Comparison of ENCODE assay signal across 1 cellular context in the genomic region with DNA sequence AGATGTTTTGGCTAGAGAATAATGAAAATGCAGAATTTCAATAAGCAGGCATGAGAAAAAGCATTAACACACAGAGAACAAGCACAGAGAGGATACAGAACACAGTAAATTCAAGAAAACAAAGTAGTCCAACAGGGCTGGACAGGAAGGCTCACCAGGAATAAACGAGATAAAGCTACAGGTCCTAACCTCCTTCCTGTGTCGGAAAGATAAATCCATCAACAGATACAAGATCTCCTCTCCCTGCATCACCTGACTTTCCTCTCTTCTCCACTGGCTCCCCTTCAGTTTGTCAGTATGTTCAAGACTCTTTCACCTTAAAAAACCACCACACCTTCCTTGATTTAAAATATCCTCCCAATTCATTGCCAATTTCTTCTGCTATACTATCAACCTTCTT.
TF ChIP-seq lines count a peak whose summit lies in the region.

No MANE protein-coding gene starts in this region.

TF ChIP-seq in K562, 482 proteins besides CTCF, POLR2A, EP300 and RAD21 (continued from another document and continues in another):
- TF ChIP-seq, protein P1, sequence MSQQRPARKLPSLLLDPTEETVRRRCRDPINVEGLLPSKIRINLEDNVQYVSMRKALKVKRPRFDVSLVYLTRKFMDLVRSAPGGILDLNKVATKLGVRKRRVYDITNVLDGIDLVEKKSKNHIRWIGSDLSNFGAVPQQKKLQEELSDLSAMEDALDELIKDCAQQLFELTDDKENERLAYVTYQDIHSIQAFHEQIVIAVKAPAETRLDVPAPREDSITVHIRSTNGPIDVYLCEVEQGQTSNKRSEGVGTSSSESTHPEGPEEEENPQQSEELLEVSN (IDR thresholded peaks at IDR 0.05; ENCODE audit: borderline replicate concordance in 1 of 2, extremely low read depth in 1 of 2, insufficient read depth in 1 of 2, insufficient read length in 1 of 2, low read depth in 1 of 2, low read length in 1 of 2, poor library complexity in 1 of 2, severe bottlenecking in 1 of 2) = no peak
- TF ChIP-seq ZFP30 (CRISPR knock-in tag; IDR thresholded peaks at IDR 0.05; ENCODE audit: borderline replicate concordance) = no peak
- TF ChIP-seq, protein P2, sequence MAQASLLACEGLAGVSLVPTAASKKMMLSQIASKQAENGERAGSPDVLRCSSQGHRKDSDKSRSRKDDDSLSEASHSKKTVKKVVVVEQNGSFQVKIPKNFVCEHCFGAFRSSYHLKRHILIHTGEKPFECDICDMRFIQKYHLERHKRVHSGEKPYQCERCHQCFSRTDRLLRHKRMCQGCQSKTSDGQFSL (CRISPR knock-in tag; IDR thresholded peaks at IDR 0.05) = no peak
- TF ChIP-seq, protein P2 (tag; IDR thresholded peaks at IDR 0.05) = no peak
- TF ChIP-seq ZNF212 (CRISPR knock-in tag; IDR thresholded peaks at IDR 0.05) = no peak
- no peak for TF ChIP-seq ZBED1 (IDR thresholded peaks at IDR 0.05)
- no peak for TF ChIP-seq MBD2 (IDR thresholded peaks at IDR 0.05; ENCODE audit: borderline replicate concordance, low read depth)
- TF ChIP-seq, protein P3, sequence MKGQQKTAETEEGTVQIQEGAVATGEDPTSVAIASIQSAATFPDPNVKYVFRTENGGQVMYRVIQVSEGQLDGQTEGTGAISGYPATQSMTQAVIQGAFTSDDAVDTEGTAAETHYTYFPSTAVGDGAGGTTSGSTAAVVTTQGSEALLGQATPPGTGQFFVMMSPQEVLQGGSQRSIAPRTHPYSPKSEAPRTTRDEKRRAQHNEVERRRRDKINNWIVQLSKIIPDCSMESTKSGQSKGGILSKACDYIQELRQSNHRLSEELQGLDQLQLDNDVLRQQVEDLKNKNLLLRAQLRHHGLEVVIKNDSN (CRISPR knock-in tag; IDR thresholded peaks at IDR 0.05) = peak; percentile 54; the same call in 1 of the 2 replicates
- 0 out of 2 replicates have a peak, but pooled peaks have one; percentile 20 for TF ChIP-seq NFIC (IDR thresholded peaks at IDR 0.05)
- no peak for TF ChIP-seq NELFE (IDR thresholded peaks at IDR 0.05; ENCODE audit: insufficient read depth, insufficient read length)
- TF ChIP-seq LEF1 (IDR thresholded peaks at IDR 0.05) = peak; percentile 57; the same call in 1 of the 2 replicates
- TF ChIP-seq, protein P4, sequence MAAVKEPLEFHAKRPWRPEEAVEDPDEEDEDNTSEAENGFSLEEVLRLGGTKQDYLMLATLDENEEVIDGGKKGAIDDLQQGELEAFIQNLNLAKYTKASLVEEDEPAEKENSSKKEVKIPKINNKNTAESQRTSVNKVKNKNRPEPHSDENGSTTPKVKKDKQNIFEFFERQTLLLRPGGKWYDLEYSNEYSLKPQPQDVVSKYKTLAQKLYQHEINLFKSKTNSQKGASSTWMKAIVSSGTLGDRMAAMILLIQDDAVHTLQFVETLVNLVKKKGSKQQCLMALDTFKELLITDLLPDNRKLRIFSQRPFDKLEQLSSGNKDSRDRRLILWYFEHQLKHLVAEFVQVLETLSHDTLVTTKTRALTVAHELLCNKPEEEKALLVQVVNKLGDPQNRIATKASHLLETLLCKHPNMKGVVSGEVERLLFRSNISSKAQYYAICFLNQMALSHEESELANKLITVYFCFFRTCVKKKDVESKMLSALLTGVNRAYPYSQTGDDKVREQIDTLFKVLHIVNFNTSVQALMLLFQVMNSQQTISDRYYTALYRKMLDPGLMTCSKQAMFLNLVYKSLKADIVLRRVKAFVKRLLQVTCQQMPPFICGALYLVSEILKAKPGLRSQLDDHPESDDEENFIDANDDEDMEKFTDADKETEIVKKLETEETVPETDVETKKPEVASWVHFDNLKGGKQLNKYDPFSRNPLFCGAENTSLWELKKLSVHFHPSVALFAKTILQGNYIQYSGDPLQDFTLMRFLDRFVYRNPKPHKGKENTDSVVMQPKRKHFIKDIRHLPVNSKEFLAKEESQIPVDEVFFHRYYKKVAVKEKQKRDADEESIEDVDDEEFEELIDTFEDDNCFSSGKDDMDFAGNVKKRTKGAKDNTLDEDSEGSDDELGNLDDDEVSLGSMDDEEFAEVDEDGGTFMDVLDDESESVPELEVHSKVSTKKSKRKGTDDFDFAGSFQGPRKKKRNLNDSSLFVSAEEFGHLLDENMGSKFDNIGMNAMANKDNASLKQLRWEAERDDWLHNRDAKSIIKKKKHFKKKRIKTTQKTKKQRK (IDR thresholded peaks at IDR 0.05; ENCODE audit: borderline replicate concordance, low read depth, low read length) = no peak
- TF ChIP-seq TEAD4 (IDR thresholded peaks at IDR 0.05; ENCODE audit: low read length) = peak; percentile 74
- no peak for TF ChIP-seq TEAD4 (CRISPR knock-in tag; IDR thresholded peaks at IDR 0.05; ENCODE audit: borderline replicate concordance)
- TF ChIP-seq, protein P5, sequence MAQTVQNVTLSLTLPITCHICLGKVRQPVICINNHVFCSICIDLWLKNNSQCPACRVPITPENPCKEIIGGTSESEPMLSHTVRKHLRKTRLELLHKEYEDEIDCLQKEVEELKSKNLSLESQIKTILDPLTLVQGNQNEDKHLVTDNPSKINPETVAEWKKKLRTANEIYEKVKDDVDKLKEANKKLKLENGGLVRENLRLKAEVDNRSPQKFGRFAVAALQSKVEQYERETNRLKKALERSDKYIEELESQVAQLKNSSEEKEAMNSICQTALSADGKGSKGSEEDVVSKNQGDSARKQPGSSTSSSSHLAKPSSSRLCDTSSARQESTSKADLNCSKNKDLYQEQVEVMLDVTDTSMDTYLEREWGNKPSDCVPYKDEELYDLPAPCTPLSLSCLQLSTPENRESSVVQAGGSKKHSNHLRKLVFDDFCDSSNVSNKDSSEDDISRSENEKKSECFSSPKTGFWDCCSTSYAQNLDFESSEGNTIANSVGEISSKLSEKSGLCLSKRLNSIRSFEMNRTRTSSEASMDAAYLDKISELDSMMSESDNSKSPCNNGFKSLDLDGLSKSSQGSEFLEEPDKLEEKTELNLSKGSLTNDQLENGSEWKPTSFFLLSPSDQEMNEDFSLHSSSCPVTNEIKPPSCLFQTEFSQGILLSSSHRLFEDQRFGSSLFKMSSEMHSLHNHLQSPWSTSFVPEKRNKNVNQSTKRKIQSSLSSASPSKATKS (CRISPR knock-in tag; IDR thresholded peaks at IDR 0.05) = no peak
- no peak for TF ChIP-seq ZBTB7A (IDR thresholded peaks at IDR 0.05; ENCODE audit: borderline replicate concordance, control insufficient read depth, low read depth, low read length)
- TF ChIP-seq ZC3H4 (CRISPR knock-in tag; IDR thresholded peaks at IDR 0.05; ENCODE audit: borderline replicate concordance) = no peak
- TF ChIP-seq NUFIP1 (IDR thresholded peaks at IDR 0.05; ENCODE audit: partially characterized antibody) = no peak
- TF ChIP-seq KDM2B (CRISPR knock-in tag; IDR thresholded peaks at IDR 0.05) = no peak
- TF ChIP-seq PCBP1 (IDR thresholded peaks at IDR 0.05; ENCODE audit: low read depth, low read length, poor library complexity, severe bottlenecking) = no peak
- TF ChIP-seq ZNF77 (CRISPR knock-in tag; IDR thresholded peaks at IDR 0.05) = no peak
- TF ChIP-seq, protein P6, sequence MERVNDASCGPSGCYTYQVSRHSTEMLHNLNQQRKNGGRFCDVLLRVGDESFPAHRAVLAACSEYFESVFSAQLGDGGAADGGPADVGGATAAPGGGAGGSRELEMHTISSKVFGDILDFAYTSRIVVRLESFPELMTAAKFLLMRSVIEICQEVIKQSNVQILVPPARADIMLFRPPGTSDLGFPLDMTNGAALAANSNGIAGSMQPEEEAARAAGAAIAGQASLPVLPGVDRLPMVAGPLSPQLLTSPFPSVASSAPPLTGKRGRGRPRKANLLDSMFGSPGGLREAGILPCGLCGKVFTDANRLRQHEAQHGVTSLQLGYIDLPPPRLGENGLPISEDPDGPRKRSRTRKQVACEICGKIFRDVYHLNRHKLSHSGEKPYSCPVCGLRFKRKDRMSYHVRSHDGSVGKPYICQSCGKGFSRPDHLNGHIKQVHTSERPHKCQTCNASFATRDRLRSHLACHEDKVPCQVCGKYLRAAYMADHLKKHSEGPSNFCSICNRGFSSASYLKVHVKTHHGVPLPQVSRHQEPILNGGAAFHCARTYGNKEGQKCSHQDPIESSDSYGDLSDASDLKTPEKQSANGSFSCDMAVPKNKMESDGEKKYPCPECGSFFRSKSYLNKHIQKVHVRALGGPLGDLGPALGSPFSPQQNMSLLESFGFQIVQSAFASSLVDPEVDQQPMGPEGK (CRISPR knock-in tag; IDR thresholded peaks at IDR 0.05; ENCODE audit: borderline replicate concordance) = no peak
- no peak for TF ChIP-seq SRSF3 (IDR thresholded peaks at IDR 0.05; ENCODE audit: insufficient read depth, low read length)
- TF ChIP-seq PHF8 (IDR thresholded peaks at IDR 0.05; ENCODE audit: borderline replicate concordance, low read length) = no peak
- no peak for TF ChIP-seq XRCC3 (IDR thresholded peaks at IDR 0.05)
- peak; percentile 76 for TF ChIP-seq CBFA2T2 (conservative IDR thresholded peaks at IDR 0.05)
- TF ChIP-seq ETV1 (tag; conservative IDR thresholded peaks at IDR 0.05; ENCODE audit: low read depth) = peak; percentile 92
- TF ChIP-seq KDM4B (IDR thresholded peaks at IDR 0.05; ENCODE audit: borderline replicate concordance in 2 of 2, low read depth in 1 of 2) = no peak
- TF ChIP-seq NCOA1 (IDR thresholded peaks at IDR 0.05; ENCODE audit: low read depth) = 0 out of 2 replicates have a peak, but pooled peaks have one; percentile 42
- no peak for TF ChIP-seq TAF1 (IDR thresholded peaks at IDR 0.05; ENCODE audit: control insufficient read depth, extremely low read depth, insufficient read depth, low read length, severe bottlenecking)
- TF ChIP-seq MYNN (IDR thresholded peaks at IDR 0.05) = no peak
- no peak for TF ChIP-seq MYNN (CRISPR knock-in tag; IDR thresholded peaks at IDR 0.05)
- TF ChIP-seq, protein P7, sequence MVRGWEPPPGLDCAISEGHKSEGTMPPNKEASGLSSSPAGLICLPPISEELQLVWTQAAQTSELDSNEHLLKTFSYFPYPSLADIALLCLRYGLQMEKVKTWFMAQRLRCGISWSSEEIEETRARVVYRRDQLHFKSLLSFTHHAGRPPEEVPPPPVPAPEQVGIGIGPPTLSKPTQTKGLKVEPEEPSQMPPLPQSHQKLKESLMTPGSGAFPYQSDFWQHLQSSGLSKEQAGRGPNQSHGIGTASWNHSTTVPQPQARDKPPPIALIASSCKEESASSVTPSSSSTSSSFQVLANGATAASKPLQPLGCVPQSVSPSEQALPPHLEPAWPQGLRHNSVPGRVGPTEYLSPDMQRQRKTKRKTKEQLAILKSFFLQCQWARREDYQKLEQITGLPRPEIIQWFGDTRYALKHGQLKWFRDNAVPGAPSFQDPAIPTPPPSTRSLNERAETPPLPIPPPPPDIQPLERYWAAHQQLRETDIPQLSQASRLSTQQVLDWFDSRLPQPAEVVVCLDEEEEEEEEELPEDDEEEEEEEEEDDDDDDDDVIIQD (CRISPR knock-in tag; IDR thresholded peaks at IDR 0.05) = no peak
- TF ChIP-seq PRPF4 (IDR thresholded peaks at IDR 0.05; ENCODE audit: insufficient read depth, low read depth, low read length, poor library complexity, severe bottlenecking) = no peak
- peak; percentile 59; the same call in 1 of the 2 replicates for TF ChIP-seq MTA2 (IDR thresholded peaks at IDR 0.05; ENCODE audit: low read depth)
- no peak for TF ChIP-seq PTBP1 (IDR thresholded peaks at IDR 0.05; ENCODE audit: low read depth, low read length)
- TF ChIP-seq, protein P8, sequence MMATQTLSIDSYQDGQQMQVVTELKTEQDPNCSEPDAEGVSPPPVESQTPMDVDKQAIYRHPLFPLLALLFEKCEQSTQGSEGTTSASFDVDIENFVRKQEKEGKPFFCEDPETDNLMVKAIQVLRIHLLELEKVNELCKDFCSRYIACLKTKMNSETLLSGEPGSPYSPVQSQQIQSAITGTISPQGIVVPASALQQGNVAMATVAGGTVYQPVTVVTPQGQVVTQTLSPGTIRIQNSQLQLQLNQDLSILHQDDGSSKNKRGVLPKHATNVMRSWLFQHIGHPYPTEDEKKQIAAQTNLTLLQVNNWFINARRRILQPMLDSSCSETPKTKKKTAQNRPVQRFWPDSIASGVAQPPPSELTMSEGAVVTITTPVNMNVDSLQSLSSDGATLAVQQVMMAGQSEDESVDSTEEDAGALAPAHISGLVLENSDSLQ (IDR thresholded peaks at IDR 0.05) = peak; percentile 60; the same call in 1 of the 2 replicates
- no peak for TF ChIP-seq ZNF232 (CRISPR knock-in tag; IDR thresholded peaks at IDR 0.05)
- peak; percentile 79 for TF ChIP-seq TAL1 (IDR thresholded peaks at IDR 0.05)
- no peak for TF ChIP-seq POLR3G (IDR thresholded peaks at IDR 0.05; ENCODE audit: extremely low read depth, insufficient read length, insufficient replicate concordance)
- TF ChIP-seq, protein P9, sequence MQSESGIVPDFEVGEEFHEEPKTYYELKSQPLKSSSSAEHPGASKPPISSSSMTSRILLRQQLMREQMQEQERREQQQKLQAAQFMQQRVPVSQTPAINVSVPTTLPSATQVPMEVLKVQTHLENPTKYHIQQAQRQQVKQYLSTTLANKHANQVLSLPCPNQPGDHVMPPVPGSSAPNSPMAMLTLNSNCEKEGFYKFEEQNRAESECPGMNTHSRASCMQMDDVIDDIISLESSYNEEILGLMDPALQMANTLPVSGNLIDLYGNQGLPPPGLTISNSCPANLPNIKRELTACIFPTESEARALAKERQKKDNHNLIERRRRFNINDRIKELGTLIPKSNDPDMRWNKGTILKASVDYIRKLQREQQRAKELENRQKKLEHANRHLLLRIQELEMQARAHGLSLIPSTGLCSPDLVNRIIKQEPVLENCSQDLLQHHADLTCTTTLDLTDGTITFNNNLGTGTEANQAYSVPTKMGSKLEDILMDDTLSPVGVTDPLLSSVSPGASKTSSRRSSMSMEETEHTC (IDR thresholded peaks at IDR 0.05) = peak; percentile 74; the same call in 1 of the 2 replicates
- no peak for TF ChIP-seq NR2F6 (CRISPR knock-in tag; IDR thresholded peaks at IDR 0.05)
- no peak for TF ChIP-seq SLC30A9 (CRISPR knock-in tag; IDR thresholded peaks at IDR 0.05)
- TF ChIP-seq, protein P10, sequence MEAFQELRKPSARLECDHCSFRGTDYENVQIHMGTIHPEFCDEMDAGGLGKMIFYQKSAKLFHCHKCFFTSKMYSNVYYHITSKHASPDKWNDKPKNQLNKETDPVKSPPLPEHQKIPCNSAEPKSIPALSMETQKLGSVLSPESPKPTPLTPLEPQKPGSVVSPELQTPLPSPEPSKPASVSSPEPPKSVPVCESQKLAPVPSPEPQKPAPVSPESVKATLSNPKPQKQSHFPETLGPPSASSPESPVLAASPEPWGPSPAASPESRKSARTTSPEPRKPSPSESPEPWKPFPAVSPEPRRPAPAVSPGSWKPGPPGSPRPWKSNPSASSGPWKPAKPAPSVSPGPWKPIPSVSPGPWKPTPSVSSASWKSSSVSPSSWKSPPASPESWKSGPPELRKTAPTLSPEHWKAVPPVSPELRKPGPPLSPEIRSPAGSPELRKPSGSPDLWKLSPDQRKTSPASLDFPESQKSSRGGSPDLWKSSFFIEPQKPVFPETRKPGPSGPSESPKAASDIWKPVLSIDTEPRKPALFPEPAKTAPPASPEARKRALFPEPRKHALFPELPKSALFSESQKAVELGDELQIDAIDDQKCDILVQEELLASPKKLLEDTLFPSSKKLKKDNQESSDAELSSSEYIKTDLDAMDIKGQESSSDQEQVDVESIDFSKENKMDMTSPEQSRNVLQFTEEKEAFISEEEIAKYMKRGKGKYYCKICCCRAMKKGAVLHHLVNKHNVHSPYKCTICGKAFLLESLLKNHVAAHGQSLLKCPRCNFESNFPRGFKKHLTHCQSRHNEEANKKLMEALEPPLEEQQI (IDR thresholded peaks at IDR 0.05) = no peak
- TF ChIP-seq RBM25 (IDR thresholded peaks at IDR 0.05; ENCODE audit: low read depth, low read length, severe bottlenecking) = no peak
- TF ChIP-seq BHLHE40 (IDR thresholded peaks at IDR 0.05; ENCODE audit: low read length) = peak; percentile 38; the same call in 1 of the 2 replicates
